ENCODE assay signal across 21 cellular contexts in genomic region chr6:85240787-85241186, GRCh38.
"Had no signal": no experiment of that assay in that cellular context is flagged by ENCODE, and none has a peak within 500 bp of the region (broad histone marks: within the 10 kb centered on the region; RNA-seq: fewer than 3 reads in every experiment).

No MANE protein-coding gene starts in this region.

- H3K27ac ChIP-seq: brain microvascular endothelial cell, dorsolateral prefrontal cortex, foreskin keratinocyte, left ventricle myocardium inferior, prostate gland, right atrium auricular region, thyroid gland had no signal

- H3K27me3 ChIP-seq: brain microvascular endothelial cell, foreskin keratinocyte, right atrium auricular region, thyroid gland had no signal

- FAIRE-seq: kidney had no signal

- ATAC-seq: activated CD8-positive, alpha-beta memory T cell treated with anti-CD3 and anti-CD28 coated beads, Interleukin-2, amount 10 ng/mL, durations not matched to agents 7 days and 5 days; effector memory CD8-positive, alpha-beta T cell; foreskin keratinocyte; natural killer cell; stimulated activated naive CD8-positive, alpha-beta T cell treated with anti-CD3 and anti-CD28 coated beads, Interleukin-15, Interleukin-2, amounts not matched to agents 100 U/mL and 50 U/mL, for 24 hours had no signal

- H3K4me1 ChIP-seq: foreskin keratinocyte, left ventricle myocardium inferior, prostate gland, right atrium auricular region, thyroid gland had no signal

- H3K4me3 ChIP-seq: dorsolateral prefrontal cortex, left ventricle myocardium inferior, prostate gland, right atrium auricular region, thyroid gland had no signal

- H3K36me3 ChIP-seq: brain microvascular endothelial cell, left ventricle myocardium inferior, prostate gland, right atrium auricular region, thyroid gland had no signal

- DNase-seq: activated CD4-positive, alpha-beta memory T cell treated with anti-CD3 and anti-CD28 coated beads, Interleukin-2, amount 10 ng/mL, durations not matched to agents 7 days and 5 days; activated CD4-positive, alpha-beta T cell treated with anti-CD3 and anti-CD28 coated beads for 48 hours; activated CD8-positive, alpha-beta memory T cell treated with anti-CD3 and anti-CD28 coated beads, Interleukin-2, amount 10 ng/mL, durations not matched to agents 7 days and 5 days; activated effector memory CD4-positive, alpha-beta T cell treated with anti-CD3 and anti-CD28 coated beads, Interleukin-2, amount 50 U/mL, for 16 hours; activated naive CD4-positive, alpha-beta T cell treated with anti-CD3 and anti-CD28 coated beads, Interleukin-2, amount 10 ng/mL, durations not matched to agents 7 days and 5 days; activated T-cell treated with anti-CD3 and anti-CD28 coated beads for 4 hours; brain microvascular endothelial cell; caudate nucleus; dorsolateral prefrontal cortex; effector memory CD8-positive, alpha-beta T cell; foreskin keratinocyte; kidney; left ventricle myocardium inferior; natural killer cell; stimulated activated CD4-positive, alpha-beta T cell treated with anti-CD3 and anti-CD28 coated beads, Interleukin-12 subunit alpha, Interleukin-12 subunit beta, amount 100 ng/mL, for 4 hours; stimulated activated CD4-positive, alpha-beta T cell treated with anti-CD3 and anti-CD28 coated beads, Interleukin-4, amount 100 ng/mL, for 4 hours; stimulated activated naive CD8-positive, alpha-beta T cell treated with anti-CD3 and anti-CD28 coated beads, Interleukin-15, Interleukin-2, amounts not matched to agents 100 U/mL and 50 U/mL, for 24 hours; substantia nigra; thyroid gland had no signal

- H3K9me3 ChIP-seq: left ventricle myocardium inferior, prostate gland, right atrium auricular region, thyroid gland had no signal
